8 cellular contexts compared by ENCODE assay signal in the genomic region with DNA sequence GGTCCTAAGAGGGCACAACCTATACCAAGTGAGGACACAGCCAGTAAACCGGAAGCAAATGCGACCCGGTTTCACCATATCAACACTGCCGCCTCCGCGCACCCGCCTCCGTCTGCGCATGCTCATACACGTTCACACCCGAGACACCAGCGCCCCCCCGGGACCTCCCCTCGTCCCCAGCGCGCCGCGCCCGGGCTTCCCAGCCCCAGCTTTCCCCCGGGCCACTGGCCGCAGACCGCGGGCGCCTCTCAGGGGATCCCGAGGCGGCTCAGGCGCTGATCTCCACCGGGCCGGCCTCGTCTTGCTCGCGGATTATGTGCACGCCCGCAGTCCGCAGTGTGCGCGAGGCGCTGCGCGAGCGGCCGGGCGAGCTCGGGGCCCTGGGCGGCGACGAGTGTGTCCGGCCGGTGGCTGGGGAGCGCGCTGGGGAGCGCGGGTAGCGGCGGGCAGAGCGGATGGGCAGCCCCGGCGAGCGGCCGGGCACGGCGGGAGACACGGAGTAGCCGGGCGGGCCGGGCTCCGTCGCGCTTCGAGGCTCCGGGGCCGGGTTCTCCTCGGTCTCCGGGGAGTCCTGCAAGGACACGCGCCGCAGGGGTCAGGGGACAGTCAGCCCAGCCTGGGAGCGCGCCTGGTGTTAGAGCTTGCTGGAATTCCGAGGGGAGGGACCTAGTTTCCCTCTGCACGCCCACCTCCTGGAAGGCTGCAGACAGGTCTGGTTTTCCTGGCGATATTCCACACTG. TPM values are rescaled to one million over a fixed set of nuclear protein-coding genes. Genes with fewer than 3 reads are reported as not detected.
DNase-seq lines count a peak whose midpoint lies in the region; ATAC-seq and TF ChIP-seq lines count a peak whose summit lies in the region.

No MANE protein-coding gene starts in this region.

- no peak overlapping the region for H3K27ac Mint-ChIP-seq in T-helper 2 cell treated with Interferon-gamma antibody and Interleukin-4, amounts not matched to agents 5 μg/mL and 100 μg/mL, for 36 hours

- 10 to 19% methylated on average over 15 to 79 of the region's 82 CpGs for WGBS in body of pancreas, 2 donors

- H3K4me1 ChIP-seq in body of pancreas (peaks cover 9% of the 10 kb centered on the region), iPS-20b (ENCODE audit: insufficient read depth, low read length) (no peaks in the 10 kb centered on the region)

- no peak for DNase-seq in AG09309 (ENCODE audit: low read depth)
- peak; percentile 76 for DNase-seq in T-helper 2 cell treated with Interferon-gamma antibody and Interleukin-4, amounts not matched to agents 5 μg/mL and 100 μg/mL, for 36 hours (ENCODE audit: low spot score)
- peak; percentile 45 to 70 (median 62) for DNase-seq in body of pancreas
- DNase-seq in stimulated activated CD4-positive, alpha-beta T cell treated with anti-CD3 and anti-CD28 coated beads, Interleukin-12 subunit alpha, Interleukin-12 subunit beta, amount 100 ng/mL, for 24 hours (ENCODE audit: low read depth in 2 of 2) = peak; percentile 49 to 71
- no peak for DNase-seq in NCI-H128 (lab: John Stamatoyannopoulos, UW; ENCODE audit: unreplicated experiment)

- H3K36me3 ChIP-seq in body of pancreas (replicated peaks in 1 of 2; ENCODE audit: insufficient read depth in 1 of 2, low read depth in 2 of 2) (no peaks in the 10 kb centered on the region), iPS-20b (ENCODE audit: insufficient read depth, low read depth, low read length) (no peaks in the 10 kb centered on the region)

- no peaks in the 10 kb centered on the region for H3K36me3 Mint-ChIP-seq in T-helper 2 cell treated with Interferon-gamma antibody and Interleukin-4, amounts not matched to agents 5 μg/mL and 100 μg/mL, for 36 hours (ENCODE audit: low read depth)

- no peaks in the 10 kb centered on the region for H3K9me3 ChIP-seq in body of pancreas
- no peaks in the 10 kb centered on the region for H3K9me3 ChIP-seq in iPS-20b (ENCODE audit: insufficient read depth, low read depth, low read length)

- TF ChIP-seq POLR2A in body of pancreas (IDR thresholded peaks at IDR 0.05) = no peak

- H3K4me3 ChIP-seq in AG09309 (ENCODE audit: control insufficient read depth, low read depth, low read length) (peak overlapping the region; percentile 2), body of pancreas (no peak overlapping the region), iPS-20b (ENCODE audit: low read length) (peak overlapping the region; percentile 45; the same call in 1 of the 2 replicates)

- H3K27me3 Mint-ChIP-seq in T-helper 2 cell treated with Interferon-gamma antibody and Interleukin-4, amounts not matched to agents 5 μg/mL and 100 μg/mL, for 36 hours (ENCODE audit: low read depth) = peaks cover 2% of the 10 kb centered on the region

- H3K9ac ChIP-seq in iPS-20b (ENCODE audit: low read depth, low read length) = no peak overlapping the region

- intact Hi-C loops in body of pancreas (cut with DNase I) = no loop called here

- H3K4me3 Mint-ChIP-seq in T-helper 2 cell treated with Interferon-gamma antibody and Interleukin-4, amounts not matched to agents 5 μg/mL and 100 μg/mL, for 36 hours = peak overlapping the region; percentile 40

- TF ChIP-seq CTCF in AG09309 (IDR thresholded peaks at IDR 0.05; ENCODE audit: control insufficient read depth, insufficient read depth, low read depth, low read length, missing control alignments) (no peak), body of pancreas (IDR thresholded peaks at IDR 0.05) (no peak)

- H3K4me1 Mint-ChIP-seq in T-helper 2 cell treated with Interferon-gamma antibody and Interleukin-4, amounts not matched to agents 5 μg/mL and 100 μg/mL, for 36 hours (ENCODE audit: low read depth) = peaks cover 12% of the 10 kb centered on the region

- ATAC-seq in HG02678 (IDR thresholded peaks at IDR 0.05; ENCODE audit: unreplicated experiment) (peak; percentile 80), body of pancreas (peak; percentile 54), GM18861 (IDR thresholded peaks at IDR 0.05; ENCODE audit: unreplicated experiment) (no peak)

- peak overlapping the region in 2 of 4 donors; percentile 26 for H3K27ac ChIP-seq in body of pancreas
- H3K27ac ChIP-seq in iPS-20b (ENCODE audit: low read length) = no peak overlapping the region

- H3K9me3 Mint-ChIP-seq in T-helper 2 cell treated with Interferon-gamma antibody and Interleukin-4, amounts not matched to agents 5 μg/mL and 100 μg/mL, for 36 hours = no peaks in the 10 kb centered on the region

- H3K27me3 ChIP-seq in body of pancreas = no peaks in the 10 kb centered on the region
- H3K27me3 ChIP-seq in iPS-20b (ENCODE audit: insufficient read depth, low read length) = peaks cover 86% of the 10 kb centered on the region

RNA-seq across cellular contexts. Expression of a gene that starts 2.0 kb away (rescaled TPM):
- total RNA-seq in body of pancreas = not detected

RNA-seq across cellular contexts. Expression of a gene that starts 14.8 kb away (rescaled TPM):
- 1 to 10 TPM in 1 of 2 donors, under 1 TPM in 1; 0.26 to 7.9 TPM for total RNA-seq in body of pancreas

RNA-seq across cellular contexts. Expression of a gene that starts 23.4 kb away (rescaled TPM):
- 10 to 100 TPM; 13.2 to 21.4 TPM for total RNA-seq in body of pancreas

RNA-seq across cellular contexts. Expression of a gene that starts 33.0 kb away (rescaled TPM):
- total RNA-seq in body of pancreas = 1 to 10 TPM in 1 of 2 donors, under 1 TPM in 1; 0.99 to 1.6 TPM

RNA-seq across cellular contexts. Expression of a gene that starts 55.8 kb away (rescaled TPM):
- 1 to 10 TPM; 1.3 to 9.9 TPM for total RNA-seq in body of pancreas

Comparison
In these comparisons a context has a peak if more than half of its experiments do, and no peak if none do; other contexts are left out.
1. DNase-seq: peak in T-helper 2 cell treated with Interferon-gamma antibody and Interleukin-4, amounts not matched to agents 5 μg/mL and 100 μg/mL, for 36 hours (single experiment), body of pancreas (4 of 4) and stimulated activated CD4-positive, alpha-beta T cell treated with anti-CD3 and anti-CD28 coated beads, Interleukin-12 subunit alpha, Interleukin-12 subunit beta, amount 100 ng/mL, for 24 hours (2 of 2); none in AG09309 (single experiment) and NCI-H128 (single experiment).
2. H3K4me3 ChIP-seq: peak in AG09309 (single experiment) and iPS-20b (single experiment); none in body of pancreas (0 of 2).